In genomic region chr18:28159055-28159454, GRCh38 we compare ENCODE assay signal across 1 cellular context.
TF ChIP-seq lines count a peak whose summit lies in the region.

No MANE protein-coding gene starts in this region.

TF ChIP-seq in WTC11, 78 proteins besides CTCF, POLR2A, EP300 and RAD21 (continued from another document):
- TF ChIP-seq ERG (CRISPR knock-in tag; IDR thresholded peaks at IDR 0.05) (no peak), GABPB1 (CRISPR knock-in tag; IDR thresholded peaks at IDR 0.05) (no peak), E2F5 (CRISPR knock-in tag; IDR thresholded peaks at IDR 0.05) (no peak), ATF6 (CRISPR knock-in tag; IDR thresholded peaks at IDR 0.05) (no peak), SOX15 (CRISPR knock-in tag; IDR thresholded peaks at IDR 0.05) (no peak), MYBL2 (CRISPR knock-in tag; IDR thresholded peaks at IDR 0.05) (no peak), CREB1 (CRISPR knock-in tag; IDR thresholded peaks at IDR 0.05) (no peak), FOXP1 (CRISPR knock-in tag; IDR thresholded peaks at IDR 0.05; ENCODE audit: borderline replicate concordance) (no peak), GTF2I (CRISPR knock-in tag; conservative IDR thresholded peaks at IDR 0.05) (no peak), JUN (CRISPR knock-in tag; IDR thresholded peaks at IDR 0.05) (no peak), AR (CRISPR knock-in tag; IDR thresholded peaks at IDR 0.05) (no peak)
